In genomic region chr3:9703240-9703639, GRCh38 we compare ENCODE assay signal across 2 cellular contexts.
TF ChIP-seq lines count a peak whose summit lies in the region.

No MANE protein-coding gene starts in this region.

TF ChIP-seq in GM23338, 12 proteins besides CTCF, POLR2A, EP300 and RAD21:
- TF ChIP-seq, protein P1, sequence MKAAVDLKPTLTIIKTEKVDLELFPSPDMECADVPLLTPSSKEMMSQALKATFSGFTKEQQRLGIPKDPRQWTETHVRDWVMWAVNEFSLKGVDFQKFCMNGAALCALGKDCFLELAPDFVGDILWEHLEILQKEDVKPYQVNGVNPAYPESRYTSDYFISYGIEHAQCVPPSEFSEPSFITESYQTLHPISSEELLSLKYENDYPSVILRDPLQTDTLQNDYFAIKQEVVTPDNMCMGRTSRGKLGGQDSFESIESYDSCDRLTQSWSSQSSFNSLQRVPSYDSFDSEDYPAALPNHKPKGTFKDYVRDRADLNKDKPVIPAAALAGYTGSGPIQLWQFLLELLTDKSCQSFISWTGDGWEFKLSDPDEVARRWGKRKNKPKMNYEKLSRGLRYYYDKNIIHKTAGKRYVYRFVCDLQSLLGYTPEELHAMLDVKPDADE (IDR thresholded peaks at IDR 0.05), result no peak
- TF ChIP-seq NANOG (IDR thresholded peaks at IDR 0.05; ENCODE audit: borderline replicate concordance), result no peak
- TF ChIP-seq, protein P2, sequence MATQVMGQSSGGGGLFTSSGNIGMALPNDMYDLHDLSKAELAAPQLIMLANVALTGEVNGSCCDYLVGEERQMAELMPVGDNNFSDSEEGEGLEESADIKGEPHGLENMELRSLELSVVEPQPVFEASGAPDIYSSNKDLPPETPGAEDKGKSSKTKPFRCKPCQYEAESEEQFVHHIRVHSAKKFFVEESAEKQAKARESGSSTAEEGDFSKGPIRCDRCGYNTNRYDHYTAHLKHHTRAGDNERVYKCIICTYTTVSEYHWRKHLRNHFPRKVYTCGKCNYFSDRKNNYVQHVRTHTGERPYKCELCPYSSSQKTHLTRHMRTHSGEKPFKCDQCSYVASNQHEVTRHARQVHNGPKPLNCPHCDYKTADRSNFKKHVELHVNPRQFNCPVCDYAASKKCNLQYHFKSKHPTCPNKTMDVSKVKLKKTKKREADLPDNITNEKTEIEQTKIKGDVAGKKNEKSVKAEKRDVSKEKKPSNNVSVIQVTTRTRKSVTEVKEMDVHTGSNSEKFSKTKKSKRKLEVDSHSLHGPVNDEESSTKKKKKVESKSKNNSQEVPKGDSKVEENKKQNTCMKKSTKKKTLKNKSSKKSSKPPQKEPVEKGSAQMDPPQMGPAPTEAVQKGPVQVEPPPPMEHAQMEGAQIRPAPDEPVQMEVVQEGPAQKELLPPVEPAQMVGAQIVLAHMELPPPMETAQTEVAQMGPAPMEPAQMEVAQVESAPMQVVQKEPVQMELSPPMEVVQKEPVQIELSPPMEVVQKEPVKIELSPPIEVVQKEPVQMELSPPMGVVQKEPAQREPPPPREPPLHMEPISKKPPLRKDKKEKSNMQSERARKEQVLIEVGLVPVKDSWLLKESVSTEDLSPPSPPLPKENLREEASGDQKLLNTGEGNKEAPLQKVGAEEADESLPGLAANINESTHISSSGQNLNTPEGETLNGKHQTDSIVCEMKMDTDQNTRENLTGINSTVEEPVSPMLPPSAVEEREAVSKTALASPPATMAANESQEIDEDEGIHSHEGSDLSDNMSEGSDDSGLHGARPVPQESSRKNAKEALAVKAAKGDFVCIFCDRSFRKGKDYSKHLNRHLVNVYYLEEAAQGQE (IDR thresholded peaks at IDR 0.05; ENCODE audit: unreplicated experiment), result no peak
- no peak for TF ChIP-seq ZNF331 (CRISPR knock-in tag; IDR thresholded peaks at IDR 0.05; ENCODE audit: low read depth)
TF ChIP-seq in GM23338: peak in this region for 0.

TF ChIP-seq in neural cell, 6 proteins besides CTCF, POLR2A, EP300 and RAD21 (continued from another document):
- TF ChIP-seq, protein P2 (IDR thresholded peaks at IDR 0.05; ENCODE audit: borderline replicate concordance), result no peak
- no peak for TF ChIP-seq TAF1 (IDR thresholded peaks at IDR 0.05; ENCODE audit: low read depth)
